ENCODE assay signal across 17 cellular contexts in the genomic region with DNA sequence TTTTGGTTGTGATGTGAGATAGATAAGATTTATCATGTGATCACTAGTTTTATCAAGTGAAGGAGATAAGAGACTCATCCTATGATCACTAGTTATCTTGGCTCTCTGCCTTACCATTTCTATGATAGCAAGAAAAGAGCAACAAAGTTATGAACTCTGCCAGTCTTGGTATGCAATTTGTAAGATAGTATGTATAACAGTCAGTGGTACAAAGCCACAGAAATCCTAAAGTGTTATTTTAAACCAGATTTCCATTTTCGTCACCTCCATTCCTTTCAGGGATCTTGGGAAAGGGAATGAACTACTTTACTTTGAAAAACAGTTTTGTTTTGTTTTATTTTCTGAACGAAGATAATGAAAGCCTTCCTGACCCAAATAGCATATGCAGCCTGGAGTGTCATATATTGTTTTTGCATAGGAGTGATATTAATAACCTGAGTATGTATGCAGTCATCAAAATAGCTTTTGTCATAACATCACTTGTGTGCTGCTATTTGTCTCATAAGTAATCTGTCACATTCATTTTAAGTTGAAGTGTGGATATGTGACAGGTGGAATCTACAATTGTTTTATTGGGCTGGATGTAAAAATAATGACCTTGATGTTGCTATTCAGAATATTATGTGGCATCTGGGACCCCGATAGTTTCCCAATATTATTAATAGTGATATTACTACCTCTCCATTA. TPM values are rescaled to one million over a fixed set of nuclear protein-coding genes. Genes with fewer than 3 reads are reported as not detected.
A peak's percentile ranks its signal among the peaks of the same experiment; 100 is the strongest.
DNase-seq lines count a peak whose midpoint lies in the region; ATAC-seq and TF ChIP-seq lines count a peak whose summit lies in the region.
"Had no signal": no experiment of that assay in that cellular context is flagged by ENCODE, and none has a peak within 500 bp of the region (broad histone marks: within the 10 kb centered on the region; RNA-seq: fewer than 3 reads in every experiment).

No MANE protein-coding gene starts in this region.

- peak overlapping the region; percentile 91 for H3K27ac ChIP-seq in osteoblast (ENCODE audit: low read depth, low read length)
- H3K27ac ChIP-seq: A549 had no signal

- H3K36me3 ChIP-seq in osteoblast (ENCODE audit: insufficient read depth, low read length) = peaks cover 6% of the 10 kb centered on the region

- H3K4me1 ChIP-seq in osteoblast (ENCODE audit: insufficient read depth, low read length) = peaks cover 31% of the 10 kb centered on the region

- no peak overlapping the region for H3K4me3 ChIP-seq in osteoblast (ENCODE audit: insufficient read depth, low read length)
- H3K4me3 ChIP-seq: A549 had no signal

- no peak for ATAC-seq in GM19023 (IDR thresholded peaks at IDR 0.05; ENCODE audit: unreplicated experiment)
- ATAC-seq: A549 had no signal

- H3K79me2 ChIP-seq in osteoblast (ENCODE audit: insufficient read depth, low read length) = peaks cover 8% of the 10 kb centered on the region

- no peak for TF ChIP-seq CTCF in osteoblast (IDR thresholded peaks at IDR 0.05; ENCODE audit: extremely low read depth, low read depth, low read length)

- H3K9me3 ChIP-seq in osteoblast (ENCODE audit: low read depth, low read length) = no peaks in the 10 kb centered on the region
- H3K9me3 ChIP-seq: A549 had no signal

- H2AFZ ChIP-seq in osteoblast (ENCODE audit: low read length) = no peak overlapping the region

- H3K4me2 ChIP-seq in osteoblast (ENCODE audit: insufficient read depth, low read length) = peak overlapping the region; percentile 2

- no peak for TF ChIP-seq POLR2A in erythroblast (IDR thresholded peaks at IDR 0.05; ENCODE audit: low read length)

- DNase-seq in EH (ENCODE audit: low read depth) (peak; percentile 69), amniotic epithelial cell (ENCODE audit: low read depth) (peak; percentile 63), fibroblast of peridontal ligament (ENCODE audit: extremely low read depth) (peak; percentile 55), osteoblast (ENCODE audit: insufficient read length, low spot score, missing footprints) (peak; percentile 76), erythroblast (lab: John Stamatoyannopoulos, UW) (no peak), SW 1271 (lab: John Stamatoyannopoulos, UW) (no peak), NCI-H524 treated with DMSO at 0.1 percent for 48 hours (lab: John Stamatoyannopoulos, UW) (no peak)
- DNase-seq: AML-193, DMS153, Kasumi-1, NCI-H1105 treated with DMSO at 0.1 percent for 48 hours, NCI-H1694 treated with DMSO at 0.1 percent for 48 hours, NCI-H2107, NCI-H2227 treated with DMSO at 0.1 percent for 48 hours, NCI-H524 had no signal

- no peaks in the 10 kb centered on the region for H4K20me1 ChIP-seq in osteoblast (ENCODE audit: insufficient read depth, low read length)

- H3K27me3 ChIP-seq in osteoblast (ENCODE audit: insufficient read depth, low read length) = no peaks in the 10 kb centered on the region

RNA-seq across cellular contexts. Expression of gene FLRT2, which starts 35.0 kb away (rescaled TPM):
- total RNA-seq in osteoblast = 39.1 and 46.3 TPM in 2 replicates

Comparison
In these comparisons a context has a peak if more than half of its experiments do, and no peak if none do; other contexts are left out.
1. DNase-seq: peak in EH (single experiment), amniotic epithelial cell (single experiment), fibroblast of peridontal ligament (single experiment) and osteoblast (single experiment); none in erythroblast (0 of 2), SW 1271 (0 of 2) and NCI-H524 treated with DMSO at 0.1 percent for 48 hours (single experiment).